28 cellular contexts compared by ENCODE assay signal in genomic region chr2:64659252-64659651, GRCh38. TPM values are rescaled to one million over a fixed set of nuclear protein-coding genes. Genes with fewer than 3 reads are reported as not detected.
A peak's percentile ranks its signal among the peaks of the same experiment; 100 is the strongest.
DNase-seq lines count a peak whose midpoint lies in the region; ATAC-seq lines count a peak whose summit lies in the region.
"Had no signal": no experiment of that assay in that cellular context is flagged by ENCODE, and none has a peak within 500 bp of the region (broad histone marks: within the 10 kb centered on the region; RNA-seq: fewer than 3 reads in every experiment).

No MANE protein-coding gene starts in this region.

- peak overlapping the region; percentile 25 for H3K27ac ChIP-seq in thymus (ENCODE audit: low read depth)
- H3K27ac ChIP-seq: A549, epithelial cell of prostate, neural progenitor cell, PC-9, right atrium auricular region, SK-N-MC had no signal

- intact Hi-C loops in activated CD4-positive, alpha-beta T cell treated with anti-CD3 and anti-CD28 coated beads, Interleukin-2, amount 10 ng/mL, durations not matched to agents 24 days and 14 days (cut with micrococcal nuclease), result no loop called here
- intact Hi-C loops in sciatic nerve (cut with DNase I), result no loop called here

- 11% methylated on average over 2 of the region's 2 CpGs for whole genome bisulfite sequencing in thymus

- H3K4me1 Mint-ChIP-seq in activated CD4-positive, alpha-beta T cell treated with anti-CD3 and anti-CD28 coated beads, Interleukin-2, amount 10 ng/mL, durations not matched to agents 24 days and 14 days, result peaks cover 50% of the 10 kb centered on the region
- H3K4me1 Mint-ChIP-seq in IgD-negative memory B cell, result peaks cover 59 to 72% (median 70%) of the 10 kb centered on the region in 3 donors
- peaks cover 80% of the 10 kb centered on the region for H3K4me1 Mint-ChIP-seq in activated naive CD8-positive, alpha-beta T cell treated with anti-CD3 and anti-CD28 coated beads, Interleukin-2, amount 50 U/mL, for 24 hours

- H3K27ac Mint-ChIP-seq in activated CD4-positive, alpha-beta T cell treated with anti-CD3 and anti-CD28 coated beads, Interleukin-2, amount 10 ng/mL, durations not matched to agents 24 days and 14 days, result peak overlapping the region; percentile 14
- H3K27ac Mint-ChIP-seq in IgD-negative memory B cell, result peak overlapping the region; percentile 97 to 99 (median 99)
- peak overlapping the region; percentile 1 for H3K27ac Mint-ChIP-seq in activated naive CD8-positive, alpha-beta T cell treated with anti-CD3 and anti-CD28 coated beads, Interleukin-2, amount 50 U/mL, for 24 hours
- H3K27ac Mint-ChIP-seq: neural progenitor cell had no signal

- no peak for ATAC-seq in activated naive CD8-positive, alpha-beta T cell treated with anti-CD3 and anti-CD28 coated beads, Interleukin-2, amount 50 U/mL, for 24 hours
- ATAC-seq in sciatic nerve, result no peak
- no peak for ATAC-seq in HG02642 (IDR thresholded peaks at IDR 0.05; ENCODE audit: poor library complexity, unreplicated experiment)
- ATAC-seq: A549; left cardiac atrium; stimulated activated naive CD8-positive, alpha-beta T cell treated with anti-CD3 and anti-CD28 coated beads, Interleukin-15, Interleukin-2, amounts not matched to agents 100 U/mL and 50 U/mL, for 24 hours had no signal

- H3K36me3 ChIP-seq in thymus (ENCODE audit: control insufficient read depth, insufficient read depth), result no peaks in the 10 kb centered on the region
- H3K36me3 ChIP-seq: neural progenitor cell, right atrium auricular region had no signal

- H3K9me3 Mint-ChIP-seq in activated CD4-positive, alpha-beta T cell treated with anti-CD3 and anti-CD28 coated beads, Interleukin-2, amount 10 ng/mL, durations not matched to agents 24 days and 14 days, result no peaks in the 10 kb centered on the region
- H3K9me3 Mint-ChIP-seq in IgD-negative memory B cell, result no peaks in the 10 kb centered on the region
- no peaks in the 10 kb centered on the region for H3K9me3 Mint-ChIP-seq in activated naive CD8-positive, alpha-beta T cell treated with anti-CD3 and anti-CD28 coated beads, Interleukin-2, amount 50 U/mL, for 24 hours
- H3K9me3 Mint-ChIP-seq: immature natural killer cell, neural progenitor cell had no signal

- no peak overlapping the region for H3K4me3 Mint-ChIP-seq in activated CD4-positive, alpha-beta T cell treated with anti-CD3 and anti-CD28 coated beads, Interleukin-2, amount 10 ng/mL, durations not matched to agents 24 days and 14 days
- peak overlapping the region in 3 of 4 donors; percentile 68 to 99 (median 89) for H3K4me3 Mint-ChIP-seq in IgD-negative memory B cell
- H3K4me3 Mint-ChIP-seq in activated naive CD8-positive, alpha-beta T cell treated with anti-CD3 and anti-CD28 coated beads, Interleukin-2, amount 50 U/mL, for 24 hours, result no peak overlapping the region
- H3K4me3 Mint-ChIP-seq: immature natural killer cell, neural progenitor cell had no signal

- no peak for DNase-seq in activated CD4-positive, alpha-beta T cell treated with anti-CD3 and anti-CD28 coated beads, Interleukin-2, amount 10 ng/mL, durations not matched to agents 24 days and 14 days
- DNase-seq in activated CD4-positive, alpha-beta T cell treated with anti-CD3 and anti-CD28 coated beads for 4 hours, result no peak
- DNase-seq in activated naive CD8-positive, alpha-beta T cell treated with anti-CD3 and anti-CD28 coated beads, Interleukin-2, amount 50 U/mL, for 24 hours, result no peak
- DNase-seq in sciatic nerve (ENCODE audit: low spot score) (no peak), AG08396 (ENCODE audit: low spot score) (no peak)
- DNase-seq: activated CD4-positive, CD25-positive, alpha-beta regulatory T cell treated with anti-CD3 and anti-CD28 coated beads, Interleukin-2, amount 50 U/mL, for 72 hours; activated gamma-delta T cell; activated T-cell treated with anti-CD3 and anti-CD28 coated beads, Interleukin-2, amount 50 U/mL, for 1 hour; central memory CD4-positive, alpha-beta T cell; cortex of kidney; effector memory CD4-positive, alpha-beta T cell; immature natural killer cell; left cardiac atrium; NCI-H2107; NCI-H510A treated with DMSO at 0.1 percent for 48 hours; NK-92 treated with Interleukin-12 subunit alpha and Interleukin-12 subunit beta, amount 100 ng/mL, for 24 hours; PC-9; stimulated activated naive CD8-positive, alpha-beta T cell treated with anti-CD3 and anti-CD28 coated beads, Interleukin-15, Interleukin-2, amounts not matched to agents 100 U/mL and 50 U/mL, for 24 hours; T-helper 2 cell had no signal

- H3K4me3 ChIP-seq in thymus (ENCODE audit: low read length), result no peak overlapping the region
- H3K4me3 ChIP-seq: A549, neural progenitor cell, PC-9, right atrium auricular region, SK-N-MC, smooth muscle cell had no signal

- no peaks in the 10 kb centered on the region for H3K27me3 Mint-ChIP-seq in activated CD4-positive, alpha-beta T cell treated with anti-CD3 and anti-CD28 coated beads, Interleukin-2, amount 10 ng/mL, durations not matched to agents 24 days and 14 days
- H3K27me3 Mint-ChIP-seq in IgD-negative memory B cell, result no peaks in the 10 kb centered on the region
- no peaks in the 10 kb centered on the region for H3K27me3 Mint-ChIP-seq in activated naive CD8-positive, alpha-beta T cell treated with anti-CD3 and anti-CD28 coated beads, Interleukin-2, amount 50 U/mL, for 24 hours

- H3K9me3 ChIP-seq in thymus (ENCODE audit: control insufficient read depth), result no peaks in the 10 kb centered on the region
- H3K9me3 ChIP-seq: A549, right atrium auricular region had no signal

- H3K27me3 ChIP-seq in thymus (ENCODE audit: control insufficient read depth, insufficient read depth), result no peaks in the 10 kb centered on the region
- H3K27me3 ChIP-seq: neural progenitor cell, right atrium auricular region had no signal

- peaks cover 9% of the 10 kb centered on the region for H3K36me3 Mint-ChIP-seq in activated CD4-positive, alpha-beta T cell treated with anti-CD3 and anti-CD28 coated beads, Interleukin-2, amount 10 ng/mL, durations not matched to agents 24 days and 14 days (ENCODE audit: low read depth)
- H3K36me3 Mint-ChIP-seq in IgD-negative memory B cell, result peaks cover 7% of the 10 kb centered on the region
- H3K36me3 Mint-ChIP-seq in activated naive CD8-positive, alpha-beta T cell treated with anti-CD3 and anti-CD28 coated beads, Interleukin-2, amount 50 U/mL, for 24 hours (ENCODE audit: low read depth), result no peaks in the 10 kb centered on the region
- H3K36me3 Mint-ChIP-seq: neural progenitor cell had no signal

- H3K4me1 ChIP-seq in thymus (ENCODE audit: control insufficient read depth, insufficient read depth, low read length), result peaks cover 51% of the 10 kb centered on the region

RNA-seq across cellular contexts. Expression of gene SERTAD2, which starts 5.5 kb away (rescaled TPM):
- total RNA-seq in activated CD4-positive, alpha-beta T cell treated with anti-CD3 and anti-CD28 coated beads, Interleukin-2, amount 10 ng/mL, durations not matched to agents 24 days and 14 days, result 24.6 and 26.7 TPM in 2 replicates
- 14.6 TPM for polyA plus RNA-seq in IgD-negative memory B cell
- polyA plus RNA-seq in thymus, result 37.6 TPM
- total RNA-seq in sciatic nerve, result 25.5 TPM

Comparison
In these comparisons a context has a peak if more than half of its experiments do, and no peak if none do; other contexts are left out.
1. H3K27ac Mint-ChIP-seq: peak in every context shown above with its lines; median percentile 99 in IgD-negative memory B cell; 14 in activated CD4-positive, alpha-beta T cell treated with anti-CD3 and anti-CD28 coated beads, Interleukin-2, amount 10 ng/mL, durations not matched to agents 24 days and 14 days; 1 in activated naive CD8-positive, alpha-beta T cell treated with anti-CD3 and anti-CD28 coated beads, Interleukin-2, amount 50 U/mL, for 24 hours.
2. H3K4me3 Mint-ChIP-seq: peak in IgD-negative memory B cell (3 of 4); none in activated CD4-positive, alpha-beta T cell treated with anti-CD3 and anti-CD28 coated beads, Interleukin-2, amount 10 ng/mL, durations not matched to agents 24 days and 14 days (single experiment) and activated naive CD8-positive, alpha-beta T cell treated with anti-CD3 and anti-CD28 coated beads, Interleukin-2, amount 50 U/mL, for 24 hours (single experiment).